8 cellular contexts compared by ENCODE assay signal in the genomic region with DNA sequence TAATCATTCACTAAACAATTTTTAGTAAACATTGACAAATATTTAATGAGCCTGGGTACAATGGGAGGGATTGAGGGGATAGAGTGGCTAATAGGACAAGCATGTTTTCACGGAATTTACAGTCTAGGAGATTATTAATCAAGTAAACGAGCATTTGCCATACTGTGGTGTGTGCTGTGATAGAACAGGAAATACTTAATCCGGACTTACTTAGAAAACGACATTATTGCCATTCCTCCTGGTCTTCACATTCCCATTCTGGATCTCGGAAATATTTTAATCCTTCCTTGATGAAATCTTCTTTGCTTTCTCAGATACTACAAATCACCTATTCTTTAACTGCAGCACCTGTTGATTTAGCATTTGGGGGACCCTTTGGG. TPM values are rescaled to one million over a fixed set of nuclear protein-coding genes. Genes with fewer than 3 reads are reported as not detected.
DNase-seq lines count a peak whose midpoint lies in the region; ATAC-seq and TF ChIP-seq lines count a peak whose summit lies in the region.

No MANE protein-coding gene starts in this region.

- DNase-seq in Caki2 (ENCODE audit: low read depth) (peak; percentile 48), MM.1S (no peak), dermis blood vessel endothelial cell (peak; percentile 32), natural killer cell (no peak), midbrain (lab: John Stamatoyannopoulos, UW) (no peak)
- DNase-seq in activated CD4-positive, alpha-beta T cell treated with anti-CD3 and anti-CD28 coated beads for 4 hours, result no peak

- H3K79me2 ChIP-seq in MM.1S (ENCODE audit: low read length), result peaks cover 56% of the 10 kb centered on the region

- peak overlapping the region; percentile 65 for H3K4me2 ChIP-seq in MM.1S (ENCODE audit: low read depth, low read length)

- in situ Hi-C loops in Caki2 (cut with HindIII; ENCODE audit: low pct_unique_long_range_greater_than_20kb, low sequenced_read_pairs), result no loop called here

- H4K20me1 ChIP-seq in MM.1S (ENCODE audit: insufficient read depth, low read length), result no peaks in the 10 kb centered on the region

- no peaks in the 10 kb centered on the region for H3K9me2 ChIP-seq in MM.1S (replicated peaks; ENCODE audit: insufficient read depth, low read length)

- H2AFZ ChIP-seq in MM.1S (ENCODE audit: low read length), result no peak overlapping the region

- H3K27ac ChIP-seq in MM.1S (ENCODE audit: low read length), result peak overlapping the region; percentile 58; the same call in 1 of the 2 replicates

- H3K36me3 Mint-ChIP-seq in natural killer cell, result no peaks in the 10 kb centered on the region

- H3K9me3 Mint-ChIP-seq in natural killer cell, result no peaks in the 10 kb centered on the region

- H3F3A ChIP-seq in MM.1S (ENCODE audit: insufficient read depth, low read length), result peaks cover 18% of the 10 kb centered on the region

- H3K27me3 ChIP-seq in MM.1S (replicated peaks; ENCODE audit: insufficient read depth, low read length), result no peaks in the 10 kb centered on the region

- peak overlapping the region; percentile 85 for H3K4me3 ChIP-seq in MM.1S (ENCODE audit: low read length)

- H3K4me3 Mint-ChIP-seq in natural killer cell, result peak overlapping the region; percentile 99

- no peaks in the 10 kb centered on the region for H3K27me3 Mint-ChIP-seq in natural killer cell (ENCODE audit: low read depth in 2 of 2)

- H3K4me1 ChIP-seq in MM.1S (ENCODE audit: low read length), result peaks cover 19% of the 10 kb centered on the region

- no peak for ATAC-seq in natural killer cell
- no peak for ATAC-seq in HG02610 (IDR thresholded peaks at IDR 0.05; ENCODE audit: unreplicated experiment)
- no peak for ATAC-seq in GM18498 (IDR thresholded peaks at IDR 0.05; ENCODE audit: unreplicated experiment)

- no peaks in the 10 kb centered on the region; the same call in 1 of the 2 replicates for H3K36me3 ChIP-seq in MM.1S (replicated peaks; ENCODE audit: insufficient read depth, low read length)

- intact Hi-C loops in natural killer cell (cut with micrococcal nuclease), result loop anchor here (1.0 to 5.0 kb wide), 3 partner anchors 54 to 186 kb away; a partner anchor contains a TSS

- H3K4me1 Mint-ChIP-seq in natural killer cell, result peaks cover 12 to 27% of the 10 kb centered on the region in 2 donors

- H3K9me3 ChIP-seq in MM.1S (replicated peaks; ENCODE audit: insufficient read depth, low read length), result no peaks in the 10 kb centered on the region

- H3K27ac Mint-ChIP-seq in natural killer cell, result peak overlapping the region; percentile 94 to 97

- TF ChIP-seq CTCF in MM.1S (IDR thresholded peaks at IDR 0.05; ENCODE audit: low read length) (no peak), natural killer cell (IDR thresholded peaks at IDR 0.05) (no peak)

- H3K9ac ChIP-seq in MM.1S (ENCODE audit: low read length), result peak overlapping the region; percentile 92

RNA-seq across cellular contexts. Expression of a gene that starts 0.9 kb away (rescaled TPM):
- total RNA-seq in Caki2 (2014; rRNA removed; shearing (Covaris generic); ENCODE audit: low replicate concordance), result 1.9 and 8.0 TPM in 2 replicates
- 7.6 and 9.4 TPM in 2 replicates for total RNA-seq in dermis blood vessel endothelial cell
- total RNA-seq in natural killer cell, result 10 to 100 TPM; 20.2 to 25.5 (median 22.8) TPM

RNA-seq across cellular contexts. Expression of a gene that starts 39.7 kb away (rescaled TPM):
- total RNA-seq in Caki2 (2014; rRNA removed; shearing (Covaris generic); ENCODE audit: low replicate concordance), result 7.3 and 9.4 TPM in 2 replicates
- 11.5 and 15.3 TPM in 2 replicates for total RNA-seq in dermis blood vessel endothelial cell
- total RNA-seq in natural killer cell, result 10 to 100 TPM; 20.0 to 20.3 (median 20.2) TPM

RNA-seq across cellular contexts. Expression of a gene that starts 39.7 kb away (rescaled TPM):
- total RNA-seq in Caki2 (2014; rRNA removed; shearing (Covaris generic); ENCODE audit: low replicate concordance), result 22.7 and 28.5 TPM in 2 replicates
- total RNA-seq in dermis blood vessel endothelial cell, result 21.1 and 35.7 TPM in 2 replicates
- total RNA-seq in natural killer cell, result 10 to 100 TPM; 16.5 to 22.8 (median 20.1) TPM

RNA-seq across cellular contexts. Expression of a gene that starts 52.1 kb away (rescaled TPM):
- 7.1 and 17.4 TPM in 2 replicates for total RNA-seq in Caki2 (2014; rRNA removed; shearing (Covaris generic); ENCODE audit: low replicate concordance)
- total RNA-seq in dermis blood vessel endothelial cell (31.3 and 37.5 TPM in 2 replicates), natural killer cell (10 to 100 TPM; 20.1 to 30.9 (median 20.5) TPM)

RNA-seq across cellular contexts. Expression of a gene that starts 52.1 kb away (rescaled TPM):
- 1.4 and 5.4 TPM in 2 replicates for total RNA-seq in Caki2 (2014; rRNA removed; shearing (Covaris generic); ENCODE audit: low replicate concordance)
- 9.0 and 14.1 TPM in 2 replicates for total RNA-seq in dermis blood vessel endothelial cell
- 10 to 100 TPM; 57.0 to 67.8 (median 62.6) TPM for total RNA-seq in natural killer cell

Comparison
In these comparisons a context has a peak if more than half of its experiments do, and no peak if none do; other contexts are left out.
1. DNase-seq: peak in Caki2 (single experiment) and dermis blood vessel endothelial cell (single experiment); none in MM.1S (single experiment), natural killer cell (single experiment), midbrain (single experiment) and activated CD4-positive, alpha-beta T cell treated with anti-CD3 and anti-CD28 coated beads for 4 hours (0 of 2).